In genomic region chr2:10352361-10352760, GRCh38 we compare ENCODE assay signal across 20 cellular contexts. TPM values are rescaled to one million over a fixed set of nuclear protein-coding genes. Genes with fewer than 3 reads are reported as not detected.
DNase-seq lines count a peak whose midpoint lies in the region; ATAC-seq, FAIRE-seq and TF ChIP-seq lines count a peak whose summit lies in the region.
"Had no signal": no experiment of that assay in that cellular context is flagged by ENCODE, and none has a peak within 500 bp of the region (broad histone marks: within the 10 kb centered on the region; RNA-seq: fewer than 3 reads in every experiment).

No MANE protein-coding gene starts in this region.

- CTCF ChIA-PET in CD8-positive, alpha-beta memory T cell (lab: Charles Lee) = interaction anchor here (2.3 kb wide), 1 partner anchor 56 kb away, joined by 6 read pairs; no protein-coding TSS in a partner anchor
- CTCF ChIA-PET in naive thymus-derived CD4-positive, alpha-beta T cell (lab: Charles Lee) = interaction anchor here (0.6 to 1.0 kb wide), 4 partner anchors 16 to 55 kb away, joined by 3 read pairs; no protein-coding TSS in a partner anchor

- no peak overlapping the region for H3K4me3 ChIP-seq in BLaER1 treated with 17β-estradiol and CSF1 and Interleukin-3, amounts not matched to agents 10 nM and 100 nM
- no peak overlapping the region for H3K4me3 ChIP-seq in CD8-positive, alpha-beta memory T cell (ENCODE audit: low read length)
- no peak overlapping the region for H3K4me3 ChIP-seq in bronchial epithelial cell (ENCODE audit: low read depth, low read length)
- no peak overlapping the region for H3K4me3 ChIP-seq in naive thymus-derived CD4-positive, alpha-beta T cell (ENCODE audit: low read length)
- H3K4me3 ChIP-seq: K562, MG63, right lobe of liver had no signal

- H3K27me3 ChIP-seq in BLaER1 treated with 17β-estradiol and CSF1 and Interleukin-3, amounts not matched to agents 10 nM and 100 nM = no peaks in the 10 kb centered on the region
- no peaks in the 10 kb centered on the region for H3K27me3 ChIP-seq in CD8-positive, alpha-beta memory T cell (ENCODE audit: insufficient read depth, low read length, poor library complexity, severe bottlenecking)
- no peaks in the 10 kb centered on the region for H3K27me3 ChIP-seq in bronchial epithelial cell (ENCODE audit: control insufficient read depth, insufficient read depth, low read length)
- no peaks in the 10 kb centered on the region for H3K27me3 ChIP-seq in naive thymus-derived CD4-positive, alpha-beta T cell (ENCODE audit: control insufficient read depth in 2 of 2, insufficient read depth in 2 of 2, low read length in 2 of 2)
- H3K27me3 ChIP-seq: MG63, right lobe of liver had no signal

- H3K9me3 ChIP-seq in BLaER1 treated with 17β-estradiol and CSF1 and Interleukin-3, amounts not matched to agents 10 nM and 100 nM (replicated peaks in 1 of 11) = no peaks in the 10 kb centered on the region
- no peaks in the 10 kb centered on the region for H3K9me3 ChIP-seq in CD8-positive, alpha-beta memory T cell (ENCODE audit: low read length)
- H3K9me3 ChIP-seq in naive thymus-derived CD4-positive, alpha-beta T cell (ENCODE audit: control insufficient read depth in 2 of 3, low read length in 3 of 3) = no peaks in the 10 kb centered on the region
- H3K9me3 ChIP-seq: MG63, right lobe of liver had no signal

- peaks cover 0 to 2% of the 10 kb centered on the region in 2 donors for H3K27me3 Mint-ChIP-seq in CD8-positive, alpha-beta memory T cell
- no peaks in the 10 kb centered on the region for H3K27me3 Mint-ChIP-seq in naive thymus-derived CD4-positive, alpha-beta T cell

- peak overlapping the region in 7 of 11 experiments; percentile 13 to 68 (median 57); a peak in 12 of 22 replicates for H3K27ac ChIP-seq in BLaER1 treated with 17β-estradiol and CSF1 and Interleukin-3, amounts not matched to agents 10 nM and 100 nM
- H3K27ac ChIP-seq in CD8-positive, alpha-beta memory T cell (ENCODE audit: low read depth, low read length) = no peak overlapping the region
- no peak overlapping the region for H3K27ac ChIP-seq in naive thymus-derived CD4-positive, alpha-beta T cell (ENCODE audit: low read depth, low read length)
- H3K27ac ChIP-seq: right lobe of liver had no signal

- no peak for DNase-seq in CD8-positive, alpha-beta memory T cell
- DNase-seq in bronchial epithelial cell (ENCODE audit: low read depth) = peak; percentile 9
- DNase-seq in naive thymus-derived CD4-positive, alpha-beta T cell = no peak
- no peak for DNase-seq in D721Med (ENCODE audit: insufficient read length, low spot score)
- DNase-seq in GM03348 (ENCODE audit: low spot score) = no peak
- DNase-seq in HK-2 (ENCODE audit: unreplicated experiment) = no peak
- DNase-seq: activated naive CD4-positive, alpha-beta T cell treated with anti-CD3 and anti-CD28 coated beads, Interleukin-2, amount 50 U/mL, for 16 hours; activated T-cell treated with anti-CD3 and anti-CD28 coated beads, Interleukin-2, amount 50 U/mL, for 4 hours; cerebellar nuclear complex; COR-L47; DND-41; glutamatergic neuron; MG63; NCI-H1436; NCI-H526 treated with DMSO at 0.1 percent for 48 hours; right lobe of liver; trophoblast cell had no signal

- no peak for FAIRE-seq in bronchial epithelial cell (lab: Jason Lieb, UNC)
- no peak for FAIRE-seq in D721Med (lab: Jason Lieb, UNC)
- FAIRE-seq: astrocyte, K562 had no signal

- H3K36me3 Mint-ChIP-seq in CD8-positive, alpha-beta memory T cell = peaks cover 0 to 25% (median 14%) of the 10 kb centered on the region in 3 donors
- peaks cover 0 to 36% (median 9%) of the 10 kb centered on the region in 5 donors for H3K36me3 Mint-ChIP-seq in naive thymus-derived CD4-positive, alpha-beta T cell

- peaks cover 50 to 92% (median 82%) of the 10 kb centered on the region in 10 experiments for H3K4me1 ChIP-seq in BLaER1 treated with 17β-estradiol and CSF1 and Interleukin-3, amounts not matched to agents 10 nM and 100 nM
- H3K4me1 ChIP-seq in CD8-positive, alpha-beta memory T cell (ENCODE audit: insufficient read depth, low read length) = peaks cover 16% of the 10 kb centered on the region
- peaks cover 4 to 11% of the 10 kb centered on the region in 2 donors for H3K4me1 ChIP-seq in naive thymus-derived CD4-positive, alpha-beta T cell (ENCODE audit: control insufficient read depth in 2 of 2, insufficient read depth in 2 of 2, low read length in 2 of 2)

- peak overlapping the region in 1 of 7 donors; percentile 11 for H3K4me3 Mint-ChIP-seq in CD8-positive, alpha-beta memory T cell
- no peak overlapping the region for H3K4me3 Mint-ChIP-seq in naive thymus-derived CD4-positive, alpha-beta T cell
- H3K4me3 Mint-ChIP-seq: activated T-cell treated with anti-CD3 and anti-CD28 coated beads, Interleukin-2, amount 50 U/mL, for 4 hours had no signal

- peaks cover 46 to 96% (median 84%) of the 10 kb centered on the region in 11 experiments for H4K20me1 ChIP-seq in BLaER1 treated with 17β-estradiol and CSF1 and Interleukin-3, amounts not matched to agents 10 nM and 100 nM

- peaks cover 55 to 79% (median 63%) of the 10 kb centered on the region in 3 donors for H3K4me1 Mint-ChIP-seq in CD8-positive, alpha-beta memory T cell
- peaks cover 28 to 88% (median 75%) of the 10 kb centered on the region in 7 donors for H3K4me1 Mint-ChIP-seq in naive thymus-derived CD4-positive, alpha-beta T cell

- POLR2A ChIA-PET in CD8-positive, alpha-beta memory T cell (lab: Charles Lee) = no interaction called here
- POLR2A ChIA-PET in naive thymus-derived CD4-positive, alpha-beta T cell (lab: Charles Lee) = no interaction called here

- TF ChIP-seq CTCF in bronchial epithelial cell (IDR thresholded peaks at IDR 0.05; ENCODE audit: insufficient read depth, low read length, severe bottlenecking) = no peak
- TF ChIP-seq CTCF in D721Med (IDR thresholded peaks at IDR 0.05; ENCODE audit: insufficient read depth, missing control alignments) = no peak

- peak overlapping the region in 5 of 8 donors; percentile 24 to 70 (median 47) for H3K27ac Mint-ChIP-seq in CD8-positive, alpha-beta memory T cell
- H3K27ac Mint-ChIP-seq in naive thymus-derived CD4-positive, alpha-beta T cell = peak overlapping the region in 5 of 9 donors; percentile 63 to 77 (median 67)

- peak overlapping the region in 4 of 11 experiments; percentile 8 to 49 (median 17); a peak in 5 of 22 replicates for H3K9ac ChIP-seq in BLaER1 treated with 17β-estradiol and CSF1 and Interleukin-3, amounts not matched to agents 10 nM and 100 nM

- H3K36me3 ChIP-seq in BLaER1 treated with 17β-estradiol and CSF1 and Interleukin-3, amounts not matched to agents 10 nM and 100 nM = peaks cover 0 to 36% (median 12%) of the 10 kb centered on the region in 11 experiments; a peak in 15 of 22 replicates
- H3K36me3 ChIP-seq in CD8-positive, alpha-beta memory T cell (ENCODE audit: insufficient read depth, low read length) = no peaks in the 10 kb centered on the region
- H3K36me3 ChIP-seq in bronchial epithelial cell (ENCODE audit: control insufficient read depth, insufficient read depth, low read length) = no peaks in the 10 kb centered on the region
- peaks cover 0 to 10% (median 0%) of the 10 kb centered on the region in 3 experiments for H3K36me3 ChIP-seq in naive thymus-derived CD4-positive, alpha-beta T cell (ENCODE audit: control insufficient read depth in 2 of 3, insufficient read depth in 3 of 3, low read length in 3 of 3)
- H3K36me3 ChIP-seq: right lobe of liver had no signal

- intact Hi-C loops in naive thymus-derived CD4-positive, alpha-beta T cell (cut with micrococcal nuclease) = no loop called here

- peak overlapping the region; percentile 57 to 89 (median 80) for H3K4me2 ChIP-seq in BLaER1 treated with 17β-estradiol and CSF1 and Interleukin-3, amounts not matched to agents 10 nM and 100 nM

- H3K9me3 Mint-ChIP-seq in CD8-positive, alpha-beta memory T cell = no peaks in the 10 kb centered on the region
- no peaks in the 10 kb centered on the region for H3K9me3 Mint-ChIP-seq in naive thymus-derived CD4-positive, alpha-beta T cell
- H3K9me3 Mint-ChIP-seq: activated T-cell treated with anti-CD3 and anti-CD28 coated beads, Interleukin-2, amount 50 U/mL, for 4 hours had no signal

- ATAC-seq in naive thymus-derived CD4-positive, alpha-beta T cell = no peak
- ATAC-seq: activated T-cell treated with anti-CD3 and anti-CD28 coated beads, Interleukin-2, amount 50 U/mL, for 4 hours; K562; right lobe of liver had no signal

RNA-seq across cellular contexts. Expression of gene HPCAL1, which starts 49.7 kb away (rescaled TPM):
- 10 to 100 TPM; 44.1 to 47.6 TPM for total RNA-seq in CD8-positive, alpha-beta memory T cell
- polyA plus RNA-seq in CD8-positive, alpha-beta memory T cell = 96.3 TPM
- total RNA-seq in bronchial epithelial cell = 9.0 and 10.1 TPM in 2 replicates
- 10 to 100 TPM; 44.9 to 90.5 (median 65.8) TPM for total RNA-seq in naive thymus-derived CD4-positive, alpha-beta T cell
- 100 to 1,000 TPM; 105 to 137 TPM for polyA plus RNA-seq in naive thymus-derived CD4-positive, alpha-beta T cell

Comparison
In these comparisons a context has a peak if more than half of its experiments do, and no peak if none do; other contexts are left out.
1. H3K27ac ChIP-seq: peak in BLaER1 treated with 17β-estradiol and CSF1 and Interleukin-3, amounts not matched to agents 10 nM and 100 nM (7 of 11); none in CD8-positive, alpha-beta memory T cell (single experiment) and naive thymus-derived CD4-positive, alpha-beta T cell (single experiment).